ENCODE assay signal across 12 cellular contexts in genomic region chr4:164734476-164734875, GRCh38. TPM values are rescaled to one million over a fixed set of nuclear protein-coding genes. Genes with fewer than 3 reads are reported as not detected.
DNase-seq lines count a peak whose midpoint lies in the region; ATAC-seq lines count a peak whose summit lies in the region.
"Had no signal": no experiment of that assay in that cellular context is flagged by ENCODE, and none has a peak within 500 bp of the region (broad histone marks: within the 10 kb centered on the region; RNA-seq: fewer than 3 reads in every experiment).

No MANE protein-coding gene starts in this region.

- no peaks in the 10 kb centered on the region for H3K9me2 ChIP-seq in GM23248 (ENCODE audit: insufficient read depth)

- H3K9ac ChIP-seq in GM23248, result no peak overlapping the region

- no peaks in the 10 kb centered on the region for H3K36me3 ChIP-seq in GM23248 (ENCODE audit: low read depth)
- no peaks in the 10 kb centered on the region for H3K36me3 ChIP-seq in SJCRH30

- H3K9me3 ChIP-seq in GM23248 (ENCODE audit: low read depth) (no peaks in the 10 kb centered on the region), SJCRH30 (replicated peaks) (no peaks in the 10 kb centered on the region)
- H3K9me3 ChIP-seq: mucosa of descending colon had no signal

- H3K27me3 ChIP-seq in GM23248 (replicated peaks; ENCODE audit: insufficient read depth), result no peaks in the 10 kb centered on the region
- no peaks in the 10 kb centered on the region for H3K27me3 ChIP-seq in SJCRH30

- DNase-seq in GM23248 (peak; percentile 15), HT1080 (ENCODE audit: low read depth) (peak; percentile 12), foreskin melanocyte (peak; percentile 7), SJCRH30 (no peak), NCI-H748 (lab: John Stamatoyannopoulos, UW; ENCODE audit: unreplicated experiment) (no peak)
- DNase-seq: activated CD4-positive, alpha-beta memory T cell treated with anti-CD3 and anti-CD28 coated beads for 36 hours; activated naive CD8-positive, alpha-beta T cell treated with anti-CD3 and anti-CD28 coated beads, Interleukin-2, amount 10 ng/mL, durations not matched to agents 7 days and 5 days; mucosa of descending colon; NCI-H446 treated with DMSO at 0.1 percent for 48 hours had no signal

- peak overlapping the region; percentile 43 for H2AFZ ChIP-seq in GM23248

- H3K4me1 ChIP-seq in GM23248 (ENCODE audit: insufficient read depth), result no peaks in the 10 kb centered on the region
- no peaks in the 10 kb centered on the region for H3K4me1 ChIP-seq in SJCRH30

- ATAC-seq in GM18867 (IDR thresholded peaks at IDR 0.05; ENCODE audit: unreplicated experiment) (peak; percentile 57), GM21360 (IDR thresholded peaks at IDR 0.05; ENCODE audit: unreplicated experiment) (no peak)
- ATAC-seq: mucosa of descending colon had no signal

- 29 to 31% methylated on average over 7 of the region's 7 CpGs for WGBS in GM23248 (ENCODE audit: low coverage in 1 of 2, low lambda C conversion rate in 2 of 2, missing lambda C conversion rate in 2 of 2), 2 experiments

- H3F3A ChIP-seq in GM23248 (ENCODE audit: insufficient read depth), result no peaks in the 10 kb centered on the region

- H3K27ac ChIP-seq in GM23248, result no peak overlapping the region
- no peak overlapping the region for H3K27ac ChIP-seq in SJCRH30

- H3K4me3 ChIP-seq in GM23248 (no peak overlapping the region), SJCRH30 (no peak overlapping the region)
- H3K4me3 ChIP-seq: mucosa of descending colon had no signal

- H3K79me2 ChIP-seq in GM23248 (ENCODE audit: insufficient read depth), result no peaks in the 10 kb centered on the region

- no peaks in the 10 kb centered on the region for H4K20me1 ChIP-seq in GM23248 (ENCODE audit: insufficient read depth)

- no peak overlapping the region for H3K4me2 ChIP-seq in GM23248 (ENCODE audit: unreplicated experiment)

- in situ Hi-C loops in GM23248 (cut with MboI), result no loop called here

RNA-seq across cellular contexts. Expression of gene SMIM31, which starts 19.5 kb away (rescaled TPM):
- total RNA-seq in GM23248 (2014; rRNA removed; shearing (Covaris generic)), result not detected in 2 replicates
- not detected in 2 replicates for polyA plus RNA-seq in GM23248 (2016; fragmentation: Nextera tagmentation; extraction: Ambion mirVana)
- not detected in 2 replicates for total RNA-seq in HT1080 (2014; rRNA removed; shearing (Covaris generic))
- not detected in 2 replicates for polyA plus RNA-seq in HT1080 (2015; cell fraction: cytosol; rRNA removed)
- polyA plus RNA-seq in HT1080 (2015; cell fraction: nucleus; rRNA removed), result not detected in 2 replicates
- not detected in 2 replicates for total RNA-seq in SJCRH30 (2014; rRNA removed; shearing (Covaris generic))
- total RNA-seq: activated CD4-positive, alpha-beta memory T cell treated with anti-CD3 and anti-CD28 coated beads for 36 hours; activated naive CD8-positive, alpha-beta T cell treated with anti-CD3 and anti-CD28 coated beads, Interleukin-2, amount 10 ng/mL, durations not matched to agents 7 days and 5 days; M059J had no signal

Comparison
In these comparisons a context has a peak if more than half of its experiments do, and no peak if none do; other contexts are left out.
1. DNase-seq: peak in GM23248 (single experiment), HT1080 (single experiment) and foreskin melanocyte (single experiment); none in SJCRH30 (0 of 2) and NCI-H748 (single experiment).